Comparison of ENCODE assay signal across 27 cellular contexts in genomic region chr13:76972430-76972829, GRCh38. TPM values are rescaled to one million over a fixed set of nuclear protein-coding genes. Genes with fewer than 3 reads are reported as not detected.
DNase-seq lines count a peak whose midpoint lies in the region; ATAC-seq and TF ChIP-seq lines count a peak whose summit lies in the region.
"Had no signal": no experiment of that assay in that cellular context is flagged by ENCODE, and none has a peak within 500 bp of the region (broad histone marks: within the 10 kb centered on the region; RNA-seq: fewer than 3 reads in every experiment).

No MANE protein-coding gene starts in this region.

- no peaks in the 10 kb centered on the region for H4K20me1 ChIP-seq in H9 (ENCODE audit: control insufficient read depth, insufficient read depth, insufficient read length)

- H3K27ac Mint-ChIP-seq in H9 = peak overlapping the region in 1 of 3 experiments; percentile 81; a peak in 1 of 7 replicates
- H3K27ac Mint-ChIP-seq in WTC11 = peak overlapping the region; percentile 36; the same call in 1 of the 2 replicates
- H3K27ac Mint-ChIP-seq: CD4-positive, alpha-beta T cell; mesothelial cell of epicardium; nephron; stimulated activated memory B cell treated with anti-CD40 and anti-IgM and Interleukin-4, amounts not matched to agents 10 μg/mL and 1 μg/mL and 100 μg/mL, for 72 hours had no signal

- no peaks in the 10 kb centered on the region; the same call in 1 of the 2 replicates for H3K4me1 ChIP-seq in H9 (ENCODE audit: insufficient read depth, low read length)
- H3K4me1 ChIP-seq in skeletal muscle satellite cell (ENCODE audit: control insufficient read depth, insufficient read depth, low read length) = no peaks in the 10 kb centered on the region
- no peaks in the 10 kb centered on the region for H3K4me1 ChIP-seq in left ventricle myocardium inferior
- H3K4me1 ChIP-seq: colonic mucosa, uterus had no signal

- no peaks in the 10 kb centered on the region for H3K27me3 ChIP-seq in H9 (ENCODE audit: insufficient read depth, low read length)
- peaks cover 53% of the 10 kb centered on the region for H3K27me3 ChIP-seq in skeletal muscle satellite cell (ENCODE audit: control insufficient read depth, insufficient read depth, low read length)
- peaks cover 52% of the 10 kb centered on the region for H3K27me3 ChIP-seq in left ventricle myocardium inferior (ENCODE audit: low read depth)
- H3K27me3 ChIP-seq: colonic mucosa, uterus had no signal

- H4K91ac ChIP-seq in H9 (ENCODE audit: insufficient read length, low read depth, low read length) = no peak overlapping the region

- H3K79me2 ChIP-seq in H9 (ENCODE audit: insufficient read depth, low read length) = no peaks in the 10 kb centered on the region

- TF ChIP-seq CTCF in H9 (conservative IDR thresholded peaks at IDR 0.05) = no peak
- TF ChIP-seq CTCF in WTC11 (IDR thresholded peaks at IDR 0.05) = no peak
- TF ChIP-seq CTCF in left ventricle myocardium inferior (IDR thresholded peaks at IDR 0.05; ENCODE audit: borderline replicate concordance) = no peak

- peak overlapping the region; percentile 82 for H2BK12ac ChIP-seq in H9 (ENCODE audit: insufficient read length, low read depth, low read length)

- ATAC-seq in WTC11 = peak; percentile 48
- peak; percentile 71 for ATAC-seq in left lobe of liver
- no peak for ATAC-seq in GM19328 (IDR thresholded peaks at IDR 0.05; ENCODE audit: unreplicated experiment)
- ATAC-seq: psoas muscle; stimulated activated memory B cell treated with anti-CD40 and anti-IgM and Interleukin-4, amounts not matched to agents 10 μg/mL and 1 μg/mL and 100 μg/mL, for 72 hours had no signal

- H4K8ac ChIP-seq in H9 (replicated peaks; ENCODE audit: insufficient read length, low read depth, low read length) = no peak overlapping the region

- no peak overlapping the region for H3K4ac ChIP-seq in H9 (ENCODE audit: low read depth, low read length)

- H3K4me3 ChIP-seq in skeletal muscle satellite cell (ENCODE audit: low read length) = no peak overlapping the region
- no peak overlapping the region for H3K4me3 ChIP-seq in left ventricle myocardium inferior
- H3K4me3 ChIP-seq: colonic mucosa, psoas muscle, skin epidermis, suprapubic skin, uterus had no signal

- POLR2A ChIA-PET in WTC11 (lab: Charles Lee) = no interaction called here

- no CpG with 5 or more reads among the region's 10 CpGs for WGBS in H9 (ENCODE audit: extremely low coverage, insufficient read length, low lambda C conversion rate)

- H3K4me2 ChIP-seq in H9 (ENCODE audit: insufficient read depth, insufficient read length, low read length) (no peak overlapping the region), skeletal muscle satellite cell (ENCODE audit: low read length) (peak overlapping the region; percentile 13)
- H3K4me2 ChIP-seq: SK-N-SH had no signal

- no peak overlapping the region for H3T11ph ChIP-seq in H9 (ENCODE audit: low read length)

- H3K27ac ChIP-seq in H9 (ENCODE audit: insufficient read length, low read depth, low read length) (no peak overlapping the region), left ventricle myocardium inferior (replicated peaks) (no peak overlapping the region)
- H3K27ac ChIP-seq: colonic mucosa, psoas muscle, skin epidermis, suprapubic skin, uterus, WERI-Rb-1 had no signal

- no peak overlapping the region for H2AFZ ChIP-seq in H9 (ENCODE audit: low read length)

- no peak overlapping the region for H2BK15ac ChIP-seq in H9 (ENCODE audit: low read depth, low read length)

- DNase-seq in H9 (peak; percentile 33), WTC11 (ENCODE audit: low spot score) (no peak), left lobe of liver (ENCODE audit: low spot score) (no peak), left ventricle myocardium inferior (no peak)
- DNase-seq in activated CD4-positive, alpha-beta T cell treated with anti-CD3 and anti-CD28 coated beads for 48 hours = no peak
- DNase-seq: activated CD4-positive, alpha-beta T cell treated with anti-CD3 and anti-CD28 coated beads, Interleukin-2, amount 50 U/mL, for 48 hours; activated effector memory CD4-positive, alpha-beta T cell treated with anti-CD3 and anti-CD28 coated beads, Interleukin-2, amount 50 U/mL, for 16 hours; CD4-positive, alpha-beta T cell; colonic mucosa; GOT3; kidney glomerular epithelial cell; NCI-H1105; NCI-H526 treated with DMSO at 0.1 percent for 48 hours; psoas muscle; SK-N-SH; uterus; WERI-Rb-1 had no signal

- H2BK120ac ChIP-seq in H9 (ENCODE audit: low read depth, low read length, poor library complexity, severe bottlenecking) = no peak overlapping the region

- H3K4me1 Mint-ChIP-seq in H9 (peaks cover 12 to 14% of the 10 kb centered on the region in 2 experiments), WTC11 (peaks cover 21% of the 10 kb centered on the region)

- H3K9ac ChIP-seq in H9 (ENCODE audit: extremely low read depth, insufficient read length, low read length) (no peak overlapping the region), skeletal muscle satellite cell (ENCODE audit: low read depth, low read length) (no peak overlapping the region)
- H3K9ac ChIP-seq: SK-N-SH had no signal

- H3K36me3 Mint-ChIP-seq in H9 (ENCODE audit: insufficient read depth in 1 of 3, low read depth in 3 of 3) (no peaks in the 10 kb centered on the region), WTC11 (no peaks in the 10 kb centered on the region)
- H3K36me3 Mint-ChIP-seq: brain; mesothelial cell of epicardium; stimulated activated memory B cell treated with anti-CD40 and anti-IgM and Interleukin-4, amounts not matched to agents 10 μg/mL and 1 μg/mL and 100 μg/mL, for 72 hours had no signal

- H3K23ac ChIP-seq in H9 (ENCODE audit: insufficient read length, low read depth, low read length) = no peak overlapping the region

- no peak overlapping the region for H2BK5ac ChIP-seq in H9 (ENCODE audit: insufficient read length, low read length)

- no peak overlapping the region for H2BK20ac ChIP-seq in H9 (ENCODE audit: low read depth, low read length, poor library complexity, severe bottlenecking)

- no peak overlapping the region for H2AK5ac ChIP-seq in H9 (ENCODE audit: insufficient read length, low read length)

- H3K9me3 Mint-ChIP-seq in H9 (no peaks in the 10 kb centered on the region), WTC11 (peaks cover 4% of the 10 kb centered on the region; the same call in 1 of the 2 replicates)
- H3K9me3 Mint-ChIP-seq: CD4-positive, alpha-beta T cell; mesothelial cell of epicardium; nephron; stimulated activated memory B cell treated with anti-CD40 and anti-IgM and Interleukin-4, amounts not matched to agents 10 μg/mL and 1 μg/mL and 100 μg/mL, for 72 hours had no signal

- no peak overlapping the region for H3K56ac ChIP-seq in H9 (ENCODE audit: insufficient read length, low read depth, low read length)

- no peaks in the 10 kb centered on the region for H3K23me2 ChIP-seq in H9 (ENCODE audit: insufficient read length, low read depth, low read length, poor library complexity, severe bottlenecking)

- H4K5ac ChIP-seq in H9 (ENCODE audit: insufficient read length, low read depth, low read length) = no peak overlapping the region

- no peaks in the 10 kb centered on the region for H3K79me1 ChIP-seq in H9 (ENCODE audit: insufficient read depth, low read depth, low read length, poor library complexity, severe bottlenecking)

- H3K4me3 Mint-ChIP-seq in H9 = no peak overlapping the region
- H3K4me3 Mint-ChIP-seq in WTC11 = no peak overlapping the region
- H3K4me3 Mint-ChIP-seq: brain; CD4-positive, alpha-beta T cell; mesothelial cell of epicardium; nephron; stimulated activated memory B cell treated with anti-CD40 and anti-IgM and Interleukin-4, amounts not matched to agents 10 μg/mL and 1 μg/mL and 100 μg/mL, for 72 hours had no signal

- no peaks in the 10 kb centered on the region for H3K36me3 ChIP-seq in skeletal muscle satellite cell (ENCODE audit: insufficient read depth, low read length)
- H3K36me3 ChIP-seq in left ventricle myocardium inferior = no peaks in the 10 kb centered on the region
- H3K36me3 ChIP-seq: colonic mucosa, suprapubic skin, uterus, WERI-Rb-1 had no signal

- CTCF ChIA-PET in WTC11 (lab: Charles Lee) = interaction anchor here (1.2 to 3.9 kb wide), 2 partner anchors 8 to 16 kb away, joined by 3 to 19 read pairs; no protein-coding TSS in a partner anchor

- H3K9me3 ChIP-seq in H9 (ENCODE audit: control insufficient read depth, low read depth, low read length) (no peaks in the 10 kb centered on the region), skeletal muscle satellite cell (replicated peaks; ENCODE audit: low read length) (no peaks in the 10 kb centered on the region), left ventricle myocardium inferior (replicated peaks) (no peaks in the 10 kb centered on the region)
- H3K9me3 ChIP-seq: colonic mucosa, psoas muscle, SK-N-SH, suprapubic skin, uterus had no signal

- H3K27me3 Mint-ChIP-seq in H9 (ENCODE audit: low read depth) = no peaks in the 10 kb centered on the region; the same call in 1 of the 2 replicates
- H3K27me3 Mint-ChIP-seq in WTC11 (ENCODE audit: low read depth) = no peaks in the 10 kb centered on the region

- intact Hi-C loops in left ventricle myocardium inferior (cut with micrococcal nuclease) = no loop called here

- peak overlapping the region; percentile 79 for H3K18ac ChIP-seq in H9 (ENCODE audit: insufficient read length, low read depth, low read length)

- no peak overlapping the region for H3K14ac ChIP-seq in H9 (ENCODE audit: insufficient read depth, low read length)

TF ChIP-seq in WTC11, 78 proteins besides CTCF, POLR2A, EP300 and RAD21 (continues in another document):
- TF ChIP-seq, protein P1, sequence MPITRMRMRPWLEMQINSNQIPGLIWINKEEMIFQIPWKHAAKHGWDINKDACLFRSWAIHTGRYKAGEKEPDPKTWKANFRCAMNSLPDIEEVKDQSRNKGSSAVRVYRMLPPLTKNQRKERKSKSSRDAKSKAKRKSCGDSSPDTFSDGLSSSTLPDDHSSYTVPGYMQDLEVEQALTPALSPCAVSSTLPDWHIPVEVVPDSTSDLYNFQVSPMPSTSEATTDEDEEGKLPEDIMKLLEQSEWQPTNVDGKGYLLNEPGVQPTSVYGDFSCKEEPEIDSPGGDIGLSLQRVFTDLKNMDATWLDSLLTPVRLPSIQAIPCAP (CRISPR knock-in tag; IDR thresholded peaks at IDR 0.05) = no peak
- TF ChIP-seq NR1H2 (CRISPR knock-in tag; IDR thresholded peaks at IDR 0.05) = no peak
- no peak for TF ChIP-seq NFYB (CRISPR knock-in tag; conservative IDR thresholded peaks at IDR 0.05; ENCODE audit: low read depth)
- no peak for TF ChIP-seq ZNF423 (CRISPR knock-in tag; IDR thresholded peaks at IDR 0.05)

RNA-seq across cellular contexts. Expression of gene CLN5, which starts 19.5 kb away (rescaled TPM):
- total RNA-seq in H9 (2021) (8.3 and 10.1 TPM in 2 replicates), WTC11 (2021) (9.2 to 11.9 TPM (median 9.3 TPM) in 3 replicates), left lobe of liver (24.2 TPM), left ventricle myocardium inferior (15.0 TPM)
- total RNA-seq in skeletal muscle satellite cell (2012; rRNA removed) = 19.8 and 22.7 TPM in 2 replicates

RNA-seq across cellular contexts. Expression of gene ACOD1, which starts 24.1 kb away (rescaled TPM):
- total RNA-seq in H9 (2021) = not detected in 2 replicates
- not detected in 3 replicates for total RNA-seq in WTC11 (2021)
- not detected for total RNA-seq in left lobe of liver
- total RNA-seq in skeletal muscle satellite cell (2012; rRNA removed) = not detected in 2 replicates
- not detected for total RNA-seq in left ventricle myocardium inferior
- total RNA-seq: CD4-positive, alpha-beta T cell; colonic mucosa; glomerular endothelial cell; mesothelial cell of epicardium; psoas muscle; suprapubic skin; T-helper 2 cell treated with Interferon-gamma antibody and Interleukin-4, amounts not matched to agents 100 ng/mL and 5 ng/mL, for 36 hours; uterus had no signal

RNA-seq across cellular contexts. Expression of gene FBXL3, which starts 54.5 kb away (rescaled TPM):
- total RNA-seq in H9 (2021) = 16.4 and 16.7 TPM in 2 replicates
- total RNA-seq in WTC11 (2021) = 9.9 to 10.4 TPM (median 9.9 TPM) in 3 replicates
- 14.3 TPM for total RNA-seq in left lobe of liver
- 42.6 and 43.1 TPM in 2 replicates for total RNA-seq in skeletal muscle satellite cell (2012; rRNA removed)
- 25.0 TPM for total RNA-seq in left ventricle myocardium inferior
